In the genomic region with DNA sequence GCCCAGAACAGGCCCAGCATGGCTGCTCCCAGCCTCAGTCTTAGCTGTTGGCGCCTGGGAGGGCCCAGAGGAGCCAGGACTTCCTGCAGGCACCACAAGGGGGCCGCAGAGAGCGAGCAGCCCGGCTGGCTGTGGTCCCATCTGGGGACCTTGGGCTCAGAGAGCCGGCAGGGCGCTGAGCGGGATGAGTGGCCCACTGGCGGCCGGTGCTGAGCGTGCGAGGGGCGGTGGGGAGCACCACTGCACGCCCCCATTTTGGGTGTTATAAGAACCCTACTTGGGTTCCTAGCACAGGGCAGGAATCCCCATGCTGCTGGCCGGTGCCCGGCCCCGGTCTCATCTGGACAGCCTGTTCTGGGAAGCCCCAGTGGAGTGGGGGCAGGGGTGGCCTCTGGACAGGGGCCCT, we compare ENCODE assay signal across 8 cellular contexts. TPM values are rescaled to one million over a fixed set of nuclear protein-coding genes. Genes with fewer than 3 reads are reported as not detected.
DNase-seq lines count a peak whose midpoint lies in the region; ATAC-seq and TF ChIP-seq lines count a peak whose summit lies in the region.

No MANE protein-coding gene starts in this region.

- H3K36me3 ChIP-seq in GM06990 (ENCODE audit: control insufficient read depth, insufficient read depth, low read length), result peaks cover 15% of the 10 kb centered on the region
- H3K36me3 ChIP-seq in left lung, result peaks cover 0 to 51% of the 10 kb centered on the region in 2 donors

- peak; percentile 51 for DNase-seq in GM06990 (ENCODE audit: extremely low read depth, insufficient read length)
- DNase-seq in Kasumi-1 (lab: John Stamatoyannopoulos, UW), result peak; percentile 16 to 17
- DNase-seq in activated CD4-positive, alpha-beta T cell treated with anti-CD3 and anti-CD28 coated beads for 48 hours, result peak; percentile 72
- peak; percentile 63 for DNase-seq in cerebellar cortex (ENCODE audit: low spot score)
- DNase-seq in left lung, result peak; percentile 69 to 90
- DNase-seq in stimulated activated CD4-positive, alpha-beta T cell treated with anti-CD3 and anti-CD28 coated beads, Interleukin-4, amount 100 ng/mL, for 4 hours, result peak; percentile 57 to 59

- H3K4me3 ChIP-seq in GM06990 (replicated peaks; ENCODE audit: low read depth, low read length), result no peak overlapping the region
- no peak overlapping the region for H3K4me3 ChIP-seq in left lung

- H3K4me1 ChIP-seq in left lung, result peaks cover 4 to 8% of the 10 kb centered on the region in 2 donors

- ATAC-seq in left lung (peak; percentile 95), HG03025 (IDR thresholded peaks at IDR 0.05; ENCODE audit: low FRiP score, unreplicated experiment) (no peak), HG03045 (IDR thresholded peaks at IDR 0.05; ENCODE audit: unreplicated experiment) (no peak)

- H3K27me3 ChIP-seq in GM06990 (replicated peaks; ENCODE audit: control insufficient read depth, insufficient read depth, low read length), result no peaks in the 10 kb centered on the region
- H3K27me3 ChIP-seq in left lung, result no peaks in the 10 kb centered on the region

- TF ChIP-seq CTCF in GM06990 (IDR thresholded peaks at IDR 0.05; ENCODE audit: insufficient read depth, low read length, poor library complexity, severe bottlenecking) (peak; percentile 90), left lung (IDR thresholded peaks at IDR 0.05) (peak; percentile 91 to 93)

- intact Hi-C loops in left lung (cut with DNase I), result no loop called here

- no peaks in the 10 kb centered on the region for H3K9me3 ChIP-seq in left lung

- H3K27ac ChIP-seq in left lung, result no peak overlapping the region

RNA-seq across cellular contexts. Expression of a gene that starts 25.9 kb away (rescaled TPM):
- total RNA-seq in left lung, result 100 to 1,000 TPM; 172 to 224 TPM

RNA-seq across cellular contexts. Expression of a gene that starts 29.1 kb away (rescaled TPM):
- total RNA-seq in left lung, result 10 to 100 TPM; 60.6 to 81.8 TPM

RNA-seq across cellular contexts. Expression of a gene that starts 38.0 kb away (rescaled TPM):
- 100 to 1,000 TPM; 171 to 281 TPM for total RNA-seq in left lung

RNA-seq across cellular contexts. Expression of a gene that starts 42.3 kb away (rescaled TPM):
- 10 to 100 TPM; 12.8 to 16.8 TPM for total RNA-seq in left lung

RNA-seq across cellular contexts. Expression of a gene that starts 50.4 kb away (rescaled TPM):
- total RNA-seq in left lung, result 1 to 10 TPM; 1.7 to 3.0 TPM

Comparison
In these comparisons a context has a peak if more than half of its experiments do, and no peak if none do; other contexts are left out.
1. DNase-seq: peak in every context shown above with its lines; median percentile 80 in left lung; 72 in activated CD4-positive, alpha-beta T cell treated with anti-CD3 and anti-CD28 coated beads for 48 hours; 63 in cerebellar cortex; 58 in stimulated activated CD4-positive, alpha-beta T cell treated with anti-CD3 and anti-CD28 coated beads, Interleukin-4, amount 100 ng/mL, for 4 hours; 51 in GM06990; 16 in Kasumi-1.